In genomic region chr2:226137201-226137811, GRCh38 we compare ENCODE assay signal across 11 cellular contexts.
DNase-seq lines count a peak whose midpoint lies in the region; ATAC-seq and TF ChIP-seq lines count a peak whose summit lies in the region.
"Had no signal": no experiment of that assay in that cellular context is flagged by ENCODE, and none has a peak within 500 bp of the region (broad histone marks: within the 10 kb centered on the region; RNA-seq: fewer than 3 reads in every experiment).

No MANE protein-coding gene starts in this region.

- H3K9me3 ChIP-seq in DOHH2 (ENCODE audit: control insufficient read depth, insufficient read depth, low read length) (no peaks in the 10 kb centered on the region), lung (ENCODE audit: control insufficient read depth in 2 of 2, insufficient read depth in 1 of 2, low read length in 1 of 2) (no peaks in the 10 kb centered on the region), heart left ventricle (no peaks in the 10 kb centered on the region)
- H3K9me3 ChIP-seq: suprapubic skin had no signal

- peak overlapping the region; percentile 19 for H3K4me3 ChIP-seq in DOHH2 (ENCODE audit: low read length)
- no peak overlapping the region for H3K4me3 ChIP-seq in lung
- no peak overlapping the region for H3K4me3 ChIP-seq in heart left ventricle
- H3K4me3 ChIP-seq: suprapubic skin had no signal

- peaks cover 0 to 6% of the 10 kb centered on the region in 2 donors for H3K9me3 Mint-ChIP-seq in effector memory CD8-positive, alpha-beta T cell
- H3K9me3 Mint-ChIP-seq: activated CD4-positive, alpha-beta T cell treated with anti-CD3 and anti-CD28 coated beads, Interleukin-2, amount 10 ng/mL, durations not matched to agents 24 days and 14 days had no signal

- intact Hi-C loops in heart left ventricle (cut with DNase I): loop anchor here in 2 of 10 donors (10.0 kb wide), 1 partner anchor 667 kb away; no protein-coding TSS in a partner anchor

- no peak overlapping the region for H3K27ac Mint-ChIP-seq in effector memory CD8-positive, alpha-beta T cell
- H3K27ac Mint-ChIP-seq: activated CD4-positive, alpha-beta T cell treated with anti-CD3 and anti-CD28 coated beads, Interleukin-2, amount 10 ng/mL, durations not matched to agents 24 days and 14 days had no signal

- no peaks in the 10 kb centered on the region for H3F3A ChIP-seq in DOHH2 (ENCODE audit: control insufficient read depth, insufficient read depth)

- no peaks in the 10 kb centered on the region for H3K4me1 Mint-ChIP-seq in effector memory CD8-positive, alpha-beta T cell (ENCODE audit: low read depth in 2 of 2)
- H3K4me1 Mint-ChIP-seq: activated CD4-positive, alpha-beta T cell treated with anti-CD3 and anti-CD28 coated beads, Interleukin-2, amount 10 ng/mL, durations not matched to agents 24 days and 14 days had no signal

- no peaks in the 10 kb centered on the region for H3K36me3 ChIP-seq in DOHH2 (ENCODE audit: control insufficient read depth, low read length)
- no peaks in the 10 kb centered on the region for H3K36me3 ChIP-seq in lung (ENCODE audit: control insufficient read depth in 2 of 2, insufficient read depth in 2 of 2, low read length in 2 of 2)
- H3K36me3 ChIP-seq in heart left ventricle: no peaks in the 10 kb centered on the region
- H3K36me3 ChIP-seq: suprapubic skin had no signal

- no peaks in the 10 kb centered on the region for H3K36me3 Mint-ChIP-seq in effector memory CD8-positive, alpha-beta T cell (ENCODE audit: insufficient read depth)

- no peaks in the 10 kb centered on the region for H3K9me2 ChIP-seq in DOHH2 (replicated peaks; ENCODE audit: control insufficient read depth, low read length)

- no peaks in the 10 kb centered on the region for H3K27me3 ChIP-seq in DOHH2 (ENCODE audit: control insufficient read depth, low read length)
- H3K27me3 ChIP-seq in lung (ENCODE audit: control insufficient read depth, insufficient read depth): no peaks in the 10 kb centered on the region
- no peaks in the 10 kb centered on the region for H3K27me3 ChIP-seq in heart left ventricle
- H3K27me3 ChIP-seq: suprapubic skin had no signal

- no peaks in the 10 kb centered on the region for H4K20me1 ChIP-seq in DOHH2 (ENCODE audit: control insufficient read depth, insufficient read depth, low read depth, low read length)

- H3K79me2 ChIP-seq in DOHH2 (ENCODE audit: control insufficient read depth, low read length): no peaks in the 10 kb centered on the region

- DNase-seq in SIG-M5 treated with dmso at 0.1 percent for 504 hours (lab: John Stamatoyannopoulos, UW; ENCODE audit: unreplicated experiment) (peak; percentile 99), lung (ENCODE audit: low spot score) (no peak), heart left ventricle (no peak), hepatic stellate cell (ENCODE audit: low spot score) (no peak)
- no peak for DNase-seq in effector memory CD8-positive, alpha-beta T cell
- DNase-seq: activated CD4-positive, alpha-beta T cell treated with anti-CD3 and anti-CD28 coated beads, Interleukin-2, amount 10 ng/mL, durations not matched to agents 24 days and 14 days; NCI-H526 treated with DMSO at 0.1 percent for 48 hours had no signal

- WGBS in lung, 2 donors: 39 to 44% methylated on average over 4 of the region's 4 CpGs
- 47 to 58% (median 58%) methylated on average over 4 of the region's 4 CpGs for WGBS in heart left ventricle, 4 donors

- H3K4me2 ChIP-seq in DOHH2 (ENCODE audit: low read length): peak overlapping the region; percentile 41

- peak overlapping the region; percentile 19 for H3K27ac ChIP-seq in DOHH2 (ENCODE audit: low read depth, low read length)
- H3K27ac ChIP-seq in lung (ENCODE audit: low read depth in 1 of 2, low read length in 1 of 2): no peak overlapping the region
- peak overlapping the region in 1 of 12 donors; percentile 49 for H3K27ac ChIP-seq in heart left ventricle
- H3K27ac ChIP-seq: suprapubic skin had no signal

- H3K4me3 Mint-ChIP-seq in effector memory CD8-positive, alpha-beta T cell: no peak overlapping the region
- H3K4me3 Mint-ChIP-seq: activated CD4-positive, alpha-beta T cell treated with anti-CD3 and anti-CD28 coated beads, Interleukin-2, amount 10 ng/mL, durations not matched to agents 24 days and 14 days had no signal

- ATAC-seq in HG03103 (IDR thresholded peaks at IDR 0.05; ENCODE audit: low read depth, unreplicated experiment) (peak; percentile 41), lung (ENCODE audit: insufficient read depth, low FRiP score) (peak; percentile 69), HG03045 (IDR thresholded peaks at IDR 0.05; ENCODE audit: unreplicated experiment) (no peak), heart left ventricle (no peak)
- no peak for ATAC-seq in effector memory CD8-positive, alpha-beta T cell (replicated peaks)

- TF ChIP-seq POLR2A in heart left ventricle (IDR thresholded peaks at IDR 0.05): no peak

- H3K27me3 Mint-ChIP-seq in effector memory CD8-positive, alpha-beta T cell: peaks cover 0 to 10% of the 10 kb centered on the region in 2 donors
- H3K27me3 Mint-ChIP-seq: activated CD4-positive, alpha-beta T cell treated with anti-CD3 and anti-CD28 coated beads, Interleukin-2, amount 10 ng/mL, durations not matched to agents 24 days and 14 days had no signal

- H3K4me1 ChIP-seq in DOHH2 (ENCODE audit: control insufficient read depth, low read length) (peaks cover 25% of the 10 kb centered on the region), lung (ENCODE audit: control insufficient read depth in 2 of 2, insufficient read depth in 2 of 2, low read length in 2 of 2) (peaks cover 0 to 2% of the 10 kb centered on the region in 2 donors), heart left ventricle (peaks cover 0 to 14% (median 0%) of the 10 kb centered on the region in 12 donors)

- TF ChIP-seq CTCF in DOHH2 (IDR thresholded peaks at IDR 0.05; ENCODE audit: low read depth, low read length, poor library complexity, severe bottlenecking) (no peak), lung (IDR thresholded peaks at IDR 0.05; ENCODE audit: control extremely low read depth, extremely low read depth) (no peak), heart left ventricle (IDR thresholded peaks at IDR 0.05) (no peak)

Comparison
In these comparisons a context has a peak if more than half of its experiments do, and no peak if none do; other contexts are left out.
1. ATAC-seq: peak in HG03103 (single experiment) and lung (single experiment); none in HG03045 (single experiment), heart left ventricle (0 of 4) and effector memory CD8-positive, alpha-beta T cell (single experiment).